7 cellular contexts compared by ENCODE assay signal in genomic region chr7:126700807-126701604, GRCh38.
A peak's percentile ranks its signal among the peaks of the same experiment; 100 is the strongest.
DNase-seq lines count a peak whose midpoint lies in the region; ATAC-seq and TF ChIP-seq lines count a peak whose summit lies in the region.

No MANE protein-coding gene starts in this region.

- no peaks in the 10 kb centered on the region for H3K9me3 ChIP-seq in Karpas-422 (ENCODE audit: low read length)
- H3K9me3 ChIP-seq in lung (ENCODE audit: control insufficient read depth in 2 of 2, insufficient read depth in 1 of 2, low read length in 1 of 2): no peaks in the 10 kb centered on the region
- H3K9me3 ChIP-seq in upper lobe of left lung: no peaks in the 10 kb centered on the region

- peaks cover 8% of the 10 kb centered on the region; the same call in 2 of the 3 replicates for H3K9me3 Mint-ChIP-seq in GM23338

- no peak overlapping the region for H3K27ac ChIP-seq in GM23338 (ENCODE audit: low read depth)
- H3K27ac ChIP-seq in Karpas-422 (ENCODE audit: low read length): peak overlapping the region; percentile 53; the same call in 1 of the 2 replicates
- H3K27ac ChIP-seq in lung (ENCODE audit: low read depth in 1 of 2, low read length in 1 of 2): no peak overlapping the region
- no peak overlapping the region for H3K27ac ChIP-seq in upper lobe of left lung

- H3K9me2 ChIP-seq in GM23338 (ENCODE audit: insufficient read depth) (no peaks in the 10 kb centered on the region; the same call in 1 of the 2 replicates), Karpas-422 (replicated peaks; ENCODE audit: insufficient read depth, low read length) (no peaks in the 10 kb centered on the region)

- WGBS in lung, 2 donors: 15 to 18% methylated on average over 5 of the region's 5 CpGs
- WGBS in upper lobe of left lung, 2 donors: 17% methylated on average over 5 of the region's 5 CpGs

- ATAC-seq in GM23338 (peak; percentile 89), lung (ENCODE audit: insufficient read depth, low FRiP score) (peak; percentile 19), upper lobe of left lung (ENCODE audit: low FRiP score in 2 of 2) (peak; percentile 37 to 63)

- in situ Hi-C loops in GM13976 (cut with MboI; ENCODE audit: low sequenced_read_pairs, unreplicated experiment): no loop called here
- in situ Hi-C loops in astrocyte of the cerebellum (cut with HindIII; ENCODE audit: low sequenced_read_pairs): no loop called here

- no peaks in the 10 kb centered on the region for H3K79me2 ChIP-seq in GM23338 (replicated peaks; ENCODE audit: insufficient read depth)
- no peaks in the 10 kb centered on the region for H3K79me2 ChIP-seq in Karpas-422 (ENCODE audit: low read length)

- peaks cover 10% of the 10 kb centered on the region; the same call in 1 of the 2 replicates for H3K4me1 ChIP-seq in GM23338 (ENCODE audit: insufficient read depth)
- peaks cover 41% of the 10 kb centered on the region for H3K4me1 ChIP-seq in Karpas-422 (ENCODE audit: low read length)
- H3K4me1 ChIP-seq in lung (ENCODE audit: control insufficient read depth in 2 of 2, insufficient read depth in 2 of 2, low read length in 2 of 2): no peaks in the 10 kb centered on the region
- peaks cover 0 to 4% (median 0%) of the 10 kb centered on the region in 4 donors for H3K4me1 ChIP-seq in upper lobe of left lung

- H2AFZ ChIP-seq in GM23338 (peak overlapping the region; percentile 4; the same call in 1 of the 2 replicates), Karpas-422 (ENCODE audit: low read length) (peak overlapping the region; percentile 58; the same call in 1 of the 2 replicates)

- H3K4me2 ChIP-seq in GM23338: 0 out of 2 replicates have a peak overlapping the region, but pooled peaks have one; percentile 31
- peak overlapping the region; percentile 45 for H3K4me2 ChIP-seq in Karpas-422 (ENCODE audit: low read depth, low read length, poor library complexity, severe bottlenecking)

- H3F3A ChIP-seq in GM23338 (replicated peaks; ENCODE audit: low read depth): no peaks in the 10 kb centered on the region

- H3K36me3 ChIP-seq in GM23338 (ENCODE audit: insufficient read depth): no peaks in the 10 kb centered on the region
- no peaks in the 10 kb centered on the region for H3K36me3 ChIP-seq in Karpas-422 (ENCODE audit: insufficient read depth, low read length)
- H3K36me3 ChIP-seq in lung (ENCODE audit: control insufficient read depth in 2 of 2, insufficient read depth in 2 of 2, low read length in 2 of 2): no peaks in the 10 kb centered on the region
- H3K36me3 ChIP-seq in upper lobe of left lung: no peaks in the 10 kb centered on the region

- H4K20me1 ChIP-seq in GM23338 (replicated peaks; ENCODE audit: insufficient read depth) (no peaks in the 10 kb centered on the region), Karpas-422 (ENCODE audit: insufficient read depth, low read depth, low read length) (no peaks in the 10 kb centered on the region)

- H3K4me3 ChIP-seq in GM23338: no peak overlapping the region
- H3K4me3 ChIP-seq in Karpas-422 (ENCODE audit: low read length): no peak overlapping the region
- no peak overlapping the region for H3K4me3 ChIP-seq in astrocyte of the cerebellum (ENCODE audit: low read depth, low read length)
- no peak overlapping the region for H3K4me3 ChIP-seq in lung
- no peak overlapping the region for H3K4me3 ChIP-seq in upper lobe of left lung

- H3K27me3 Mint-ChIP-seq in GM23338 (ENCODE audit: insufficient read depth, low read depth, poor library complexity): no peaks in the 10 kb centered on the region

- no peak for TF ChIP-seq POLR2A in upper lobe of left lung (IDR thresholded peaks at IDR 0.05)

- H3K27ac Mint-ChIP-seq in GM23338: peak overlapping the region; percentile 96

- H3K27me3 ChIP-seq in GM23338 (ENCODE audit: insufficient read depth): no peaks in the 10 kb centered on the region
- no peaks in the 10 kb centered on the region for H3K27me3 ChIP-seq in Karpas-422 (ENCODE audit: low read length)
- H3K27me3 ChIP-seq in lung (ENCODE audit: control insufficient read depth, insufficient read depth): no peaks in the 10 kb centered on the region
- no peaks in the 10 kb centered on the region for H3K27me3 ChIP-seq in upper lobe of left lung

- no peak overlapping the region for H3K4me3 Mint-ChIP-seq in GM23338

- DNase-seq in GM13976 (ENCODE audit: low spot score) (peak; percentile 52), GM23338 (ENCODE audit: low spot score) (peak; percentile 62), Karpas-422 (peak; percentile 85), SIG-M5 treated with dmso at 0.1 percent for 504 hours (lab: John Stamatoyannopoulos, UW; ENCODE audit: unreplicated experiment) (peak; percentile 92), astrocyte of the cerebellum (ENCODE audit: low read depth) (peak; percentile 86), lung (ENCODE audit: low spot score) (no peak), upper lobe of left lung (peak in 1 of 2 donors; percentile 26)

- TF ChIP-seq CTCF in GM13976 (IDR thresholded peaks at IDR 0.05; ENCODE audit: borderline replicate concordance, control extremely low read depth, extremely low read depth, insufficient read depth, missing control alignments): no peak
- TF ChIP-seq CTCF in GM23338 (conservative IDR thresholded peaks at IDR 0.05; ENCODE audit: low read depth in 2 of 2): no peak
- no peak for TF ChIP-seq CTCF in astrocyte of the cerebellum (IDR thresholded peaks at IDR 0.05; ENCODE audit: low read depth, low read length, missing control alignments)
- no peak for TF ChIP-seq CTCF in lung (IDR thresholded peaks at IDR 0.05; ENCODE audit: control extremely low read depth, extremely low read depth)
- no peak for TF ChIP-seq CTCF in upper lobe of left lung (IDR thresholded peaks at IDR 0.05)

- no peak overlapping the region for H3K9ac ChIP-seq in Karpas-422 (ENCODE audit: low read length)

- no peak for TF ChIP-seq EP300 in upper lobe of left lung (IDR thresholded peaks at IDR 0.05)

- peaks cover 36% of the 10 kb centered on the region for H3K4me1 Mint-ChIP-seq in GM23338

- H3K36me3 Mint-ChIP-seq in GM23338 (ENCODE audit: low read depth): peaks cover 8% of the 10 kb centered on the region; the same call in 2 of the 3 replicates

TF ChIP-seq in GM23338, 12 proteins besides CTCF, POLR2A, EP300 and RAD21:
- TF ChIP-seq EZH2 (IDR thresholded peaks at IDR 0.05; ENCODE audit: low read depth, unreplicated experiment): no peak
- no peak for TF ChIP-seq JUNB (IDR thresholded peaks at IDR 0.05; ENCODE audit: unreplicated experiment)
- no peak for TF ChIP-seq ZNF331 (CRISPR knock-in tag; IDR thresholded peaks at IDR 0.05; ENCODE audit: low read depth)
- 0 out of 2 replicates have a peak, but pooled peaks have one; percentile 22 for TF ChIP-seq CREB1 (CRISPR knock-in tag; IDR thresholded peaks at IDR 0.05; ENCODE audit: low read depth)
- no peak for TF ChIP-seq ZNF114 (CRISPR knock-in tag; IDR thresholded peaks at IDR 0.05)
- no peak for TF ChIP-seq POLR2AphosphoS5 (IDR thresholded peaks at IDR 0.05; ENCODE audit: low read depth)
- no peak for TF ChIP-seq REST (IDR thresholded peaks at IDR 0.05; ENCODE audit: unreplicated experiment)
- no peak for TF ChIP-seq STAT1 (IDR thresholded peaks at IDR 0.05; ENCODE audit: unreplicated experiment)

Comparison
In these comparisons a context has a peak if more than half of its experiments do, and no peak if none do; other contexts are left out.
1. ATAC-seq: peak in every context shown above with its lines; median percentile 89 in GM23338; 50 in upper lobe of left lung; 19 in lung.